9 cellular contexts compared by ENCODE assay signal in the genomic region with DNA sequence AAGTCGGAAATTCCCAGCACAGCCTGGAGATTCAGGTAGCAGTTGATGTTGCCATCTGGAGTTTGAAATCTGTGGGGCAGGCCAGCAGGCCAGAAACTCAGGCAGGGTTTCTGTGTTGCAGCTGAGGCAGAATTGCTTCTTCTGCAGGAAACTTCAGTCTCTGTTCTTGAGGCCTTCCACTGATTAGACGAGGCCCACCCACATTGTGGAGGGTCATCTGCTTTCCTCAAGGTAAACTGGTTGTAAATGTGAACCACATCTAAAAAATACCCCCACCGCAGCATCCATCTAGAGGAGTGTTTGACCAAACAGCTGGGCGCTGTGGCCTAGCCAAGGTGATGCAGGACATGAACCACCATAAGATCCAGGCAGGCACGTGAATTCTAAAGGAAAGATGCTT.
"Had no signal": no experiment of that assay in that cellular context is flagged by ENCODE, and none has a peak within 500 bp of the region (broad histone marks: within the 10 kb centered on the region; RNA-seq: fewer than 3 reads in every experiment).

No MANE protein-coding gene starts in this region.

- H3K9ac ChIP-seq: GM23248 had no signal

- FAIRE-seq: H54, HepG2 had no signal

- H3K4me3 ChIP-seq: GM23248 had no signal

- DNase-seq: GM23248, GOT3, H9, HCEC 1CT, HFFc6, KG1 had no signal

- H3K27ac ChIP-seq: GM23248, HL-60 had no signal

- H2AFZ ChIP-seq: GM23248 had no signal
